17 cellular contexts compared by ENCODE assay signal in the genomic region with DNA sequence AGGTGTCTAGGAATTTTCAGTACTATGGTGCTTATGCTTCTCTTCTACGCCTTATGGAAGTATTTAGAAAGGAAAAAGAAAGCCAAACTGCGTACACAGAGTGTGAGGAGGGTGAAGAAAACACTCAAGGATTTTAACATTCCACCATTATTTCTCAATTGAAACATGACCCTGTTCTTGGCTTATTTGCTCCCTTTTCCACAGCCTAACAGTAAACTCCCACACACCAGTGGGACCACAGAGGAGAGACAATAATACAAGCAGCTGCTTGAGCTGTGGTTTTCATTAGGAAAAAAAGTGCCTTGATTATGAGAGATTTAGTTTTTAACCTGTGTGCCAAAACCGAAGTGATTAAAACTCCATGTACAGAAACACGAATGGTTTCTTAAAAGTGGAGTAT.
DNase-seq lines count a peak whose midpoint lies in the region; ATAC-seq, FAIRE-seq and TF ChIP-seq lines count a peak whose summit lies in the region.
"Had no signal": no experiment of that assay in that cellular context is flagged by ENCODE, and none has a peak within 500 bp of the region (broad histone marks: within the 10 kb centered on the region; RNA-seq: fewer than 3 reads in every experiment).

No MANE protein-coding gene starts in this region.

- H2AK5ac ChIP-seq in IMR-90 (ENCODE audit: low read depth, low read length) = no peak overlapping the region

- no peak overlapping the region for H2BK5ac ChIP-seq in IMR-90 (ENCODE audit: low read depth, low read length, poor library complexity, severe bottlenecking)

- no peak overlapping the region for H3K4ac ChIP-seq in IMR-90 (ENCODE audit: low read depth, low read length)

- POLR2A ChIA-PET in IMR-90 (lab: Charles Lee; ENCODE audit: unreplicated experiment) = no interaction called here

- H4K20me1 ChIP-seq in IMR-90 (ENCODE audit: insufficient read depth, low read length) = no peaks in the 10 kb centered on the region
- H4K20me1 ChIP-seq: BLaER1 had no signal

- no TSS peak for BruUV-seq in IMR-90 (replicated peaks; lab: Mats Ljungman, UMichigan)

- H3K27me3 ChIP-seq in IMR-90 (ENCODE audit: control insufficient read depth, insufficient read depth, low read length) (no peaks in the 10 kb centered on the region), skeletal muscle satellite cell (ENCODE audit: control insufficient read depth, insufficient read depth, low read length) (no peaks in the 10 kb centered on the region)
- H3K27me3 ChIP-seq: BLaER1, right lobe of liver had no signal

- H2AFZ ChIP-seq in IMR-90 (replicated peaks; ENCODE audit: low read length, poor library complexity) = no peak overlapping the region

- no CpG with 5 or more reads among the region's 4 CpGs for WGBS in IMR-90 (ENCODE audit: extremely low coverage in 2 of 2, insufficient read length in 1 of 2), 2 experiments

- H3K18ac ChIP-seq in IMR-90 (ENCODE audit: low read depth, low read length) = no peak overlapping the region

- H3K79me1 ChIP-seq in IMR-90 (ENCODE audit: low read depth in 1 of 2, low read length in 2 of 2) = no peaks in the 10 kb centered on the region

- no peaks in the 10 kb centered on the region for H3K36me3 ChIP-seq in IMR-90 (ENCODE audit: control insufficient read depth, insufficient read depth, low read length)
- no peaks in the 10 kb centered on the region for H3K36me3 ChIP-seq in skeletal muscle satellite cell (ENCODE audit: insufficient read depth, low read length)
- H3K36me3 ChIP-seq: BLaER1, right lobe of liver had no signal

- intact Hi-C loops in IMR-90 (cut with micrococcal nuclease) = no loop called here

- no peaks in the 10 kb centered on the region; the same call in 1 of the 2 replicates for H3K9me1 ChIP-seq in IMR-90 (ENCODE audit: insufficient read depth, low read length)

- no peak overlapping the region for H2BK15ac ChIP-seq in IMR-90 (ENCODE audit: low read depth, low read length)

- H3K9ac ChIP-seq in IMR-90 (ENCODE audit: low read depth, low read length) = no peak overlapping the region
- peak overlapping the region; percentile 3 for H3K9ac ChIP-seq in skeletal muscle satellite cell (ENCODE audit: low read depth, low read length)
- H3K9ac ChIP-seq: BLaER1 had no signal

- H3K56ac ChIP-seq in IMR-90 (ENCODE audit: extremely low read depth, insufficient read depth, low read length) = no peak overlapping the region

- no peak overlapping the region for H4K8ac ChIP-seq in IMR-90 (ENCODE audit: low read depth in 2 of 2, low read length in 2 of 2)

- H3K4me3 ChIP-seq in IMR-90 (ENCODE audit: insufficient read depth, low read depth, low read length) = no peak overlapping the region
- peak overlapping the region; percentile 8 for H3K4me3 ChIP-seq in skeletal muscle satellite cell (ENCODE audit: low read length)
- H3K4me3 ChIP-seq: BLaER1, right lobe of liver had no signal

- CTCF ChIA-PET in IMR-90 (lab: Yijun Ruan, JAX) = interaction anchor here (1.3 kb wide), 1 partner anchor 14 kb away, joined by 3 read pairs; no protein-coding TSS in a partner anchor

- TF ChIP-seq RAD21 in IMR-90 (IDR thresholded peaks at IDR 0.05; ENCODE audit: low read length) = no peak

- no peak overlapping the region; the same call in 1 of the 2 replicates for H2BK120ac ChIP-seq in IMR-90 (ENCODE audit: low read depth, low read length)

- no peak overlapping the region for H3K23ac ChIP-seq in IMR-90 (ENCODE audit: low read depth, low read length)

- no peak for TF ChIP-seq POLR2A in IMR-90 (IDR thresholded peaks at IDR 0.05; ENCODE audit: low read depth, low read length)

- peak; percentile 95 for FAIRE-seq in endometrium (lab: Jason Lieb, UNC)
- FAIRE-seq: GM12891, HTR-8/SVneo had no signal

- no peak overlapping the region for H4K91ac ChIP-seq in IMR-90 (ENCODE audit: insufficient read depth, low read depth, low read length)

- H4K5ac ChIP-seq in IMR-90 (ENCODE audit: low read depth, low read length) = no peak overlapping the region

- H2BK20ac ChIP-seq in IMR-90 (ENCODE audit: low read depth, low read length) = no peak overlapping the region

- H3K27ac ChIP-seq in IMR-90 (ENCODE audit: insufficient read depth, low read length) = no peak overlapping the region
- H3K27ac ChIP-seq: BLaER1, right lobe of liver had no signal

- peak; percentile 23 for DNase-seq in IMR-90
- peak; percentile 47 for DNase-seq in iris pigment epithelial cell (ENCODE audit: low read depth)
- DNase-seq in NCI-H69 (lab: John Stamatoyannopoulos, UW) = no peak
- no peak for DNase-seq in NCI-H1436 treated with DMSO at 0.1 percent for 48 hours (lab: John Stamatoyannopoulos, UW)
- DNase-seq: activated CD8-positive, alpha-beta T cell treated with anti-CD3 and anti-CD28 coated beads for 36 hours; GDM1; mesendoderm; NCI-H146; NCI-H226; right lobe of liver had no signal

- dilution Hi-C loops in IMR-90 (cut with HindIII; ENCODE audit: low sequenced_read_pairs, unreplicated experiment) = no loop called here

- no peak for TF ChIP-seq CTCF in IMR-90 (conservative IDR thresholded peaks at IDR 0.05; ENCODE audit: low read depth, low read length)

- no peak overlapping the region for H3K14ac ChIP-seq in IMR-90 (replicated peaks; ENCODE audit: low read depth, low read length)

- ATAC-seq in IMR-90 (ENCODE audit: low read depth) (peak; percentile 10; the same call in 1 of the 2 replicates), SK-N-SH treated with all-trans-retinoic acid at 6 μM for 48 hours (no peak), GM19452 (IDR thresholded peaks at IDR 0.05; ENCODE audit: unreplicated experiment) (no peak)
- ATAC-seq: activated CD8-positive, alpha-beta T cell treated with anti-CD3 and anti-CD28 coated beads for 36 hours; right lobe of liver had no signal

- no peak overlapping the region; the same call in 1 of the 2 replicates for H3K4me2 ChIP-seq in IMR-90 (ENCODE audit: low read depth, low read length)
- peak overlapping the region; percentile 48 for H3K4me2 ChIP-seq in skeletal muscle satellite cell (ENCODE audit: low read length)
- H3K4me2 ChIP-seq: BLaER1 had no signal

- no peaks in the 10 kb centered on the region for H3K9me3 ChIP-seq in IMR-90 (ENCODE audit: control insufficient read depth, insufficient read depth, low read length)
- H3K9me3 ChIP-seq in skeletal muscle satellite cell (replicated peaks; ENCODE audit: low read length) = no peaks in the 10 kb centered on the region
- H3K9me3 ChIP-seq: BLaER1, right lobe of liver had no signal

- peaks cover 10% of the 10 kb centered on the region for H3K4me1 ChIP-seq in IMR-90 (ENCODE audit: control insufficient read depth, insufficient read depth, low read length)
- H3K4me1 ChIP-seq in skeletal muscle satellite cell (ENCODE audit: control insufficient read depth, insufficient read depth, low read length) = peaks cover 36% of the 10 kb centered on the region

- in situ Hi-C loops in IMR-90 (cut with MboI; ENCODE audit: low sequenced_read_pairs) = no loop called here

- no peak overlapping the region for H2AK9ac ChIP-seq in IMR-90 (replicated peaks; ENCODE audit: low read depth, low read length, poor library complexity)

TF ChIP-seq in IMR-90, 13 proteins besides CTCF, POLR2A, EP300 and RAD21 (continues in another document):
- TF ChIP-seq FOS (IDR thresholded peaks at IDR 0.05; ENCODE audit: low read depth, low read length) (no peak), MAZ (IDR thresholded peaks at IDR 0.05; ENCODE audit: borderline replicate concordance, low read depth, low read length) (no peak), RFX5 (IDR thresholded peaks at IDR 0.05; ENCODE audit: low read depth, low read length) (no peak), RCOR1 (IDR thresholded peaks at IDR 0.05; ENCODE audit: insufficient replicate concordance, low read length) (no peak), NFE2L2 (IDR thresholded peaks at IDR 0.05; ENCODE audit: low read depth, low read length) (no peak), SMC3 (IDR thresholded peaks at IDR 0.05; ENCODE audit: low read depth, low read length) (no peak), BHLHE40 (IDR thresholded peaks at IDR 0.05; ENCODE audit: low read depth, low read length) (no peak)
- TF ChIP-seq, protein P1, sequence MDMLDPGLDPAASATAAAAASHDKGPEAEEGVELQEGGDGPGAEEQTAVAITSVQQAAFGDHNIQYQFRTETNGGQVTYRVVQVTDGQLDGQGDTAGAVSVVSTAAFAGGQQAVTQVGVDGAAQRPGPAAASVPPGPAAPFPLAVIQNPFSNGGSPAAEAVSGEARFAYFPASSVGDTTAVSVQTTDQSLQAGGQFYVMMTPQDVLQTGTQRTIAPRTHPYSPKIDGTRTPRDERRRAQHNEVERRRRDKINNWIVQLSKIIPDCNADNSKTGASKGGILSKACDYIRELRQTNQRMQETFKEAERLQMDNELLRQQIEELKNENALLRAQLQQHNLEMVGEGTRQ (IDR thresholded peaks at IDR 0.05; ENCODE audit: low read depth, low read length) = no peak

TF ChIP-seq in SK-N-SH treated with all-trans-retinoic acid at 6 μM for 48 hours, 23 proteins besides CTCF, POLR2A, EP300 and RAD21 (continues in another document):
- TF ChIP-seq ZNF565 (CRISPR knock-in tag; conservative IDR thresholded peaks at IDR 0.05; ENCODE audit: low read depth) = no peak
- TF ChIP-seq, protein P2, sequence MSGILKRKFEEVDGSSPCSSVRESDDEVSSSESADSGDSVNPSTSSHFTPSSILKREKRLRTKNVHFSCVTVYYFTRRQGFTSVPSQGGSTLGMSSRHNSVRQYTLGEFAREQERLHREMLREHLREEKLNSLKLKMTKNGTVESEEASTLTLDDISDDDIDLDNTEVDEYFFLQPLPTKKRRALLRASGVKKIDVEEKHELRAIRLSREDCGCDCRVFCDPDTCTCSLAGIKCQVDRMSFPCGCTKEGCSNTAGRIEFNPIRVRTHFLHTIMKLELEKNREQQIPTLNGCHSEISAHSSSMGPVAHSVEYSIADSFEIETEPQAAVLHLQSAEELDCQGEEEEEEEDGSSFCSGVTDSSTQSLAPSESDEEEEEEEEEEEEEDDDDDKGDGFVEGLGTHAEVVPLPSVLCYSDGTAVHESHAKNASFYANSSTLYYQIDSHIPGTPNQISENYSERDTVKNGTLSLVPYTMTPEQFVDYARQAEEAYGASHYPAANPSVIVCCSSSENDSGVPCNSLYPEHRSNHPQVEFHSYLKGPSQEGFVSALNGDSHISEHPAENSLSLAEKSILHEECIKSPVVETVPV (CRISPR knock-in tag; IDR thresholded peaks at IDR 0.05) = no peak
- TF ChIP-seq, protein P3, sequence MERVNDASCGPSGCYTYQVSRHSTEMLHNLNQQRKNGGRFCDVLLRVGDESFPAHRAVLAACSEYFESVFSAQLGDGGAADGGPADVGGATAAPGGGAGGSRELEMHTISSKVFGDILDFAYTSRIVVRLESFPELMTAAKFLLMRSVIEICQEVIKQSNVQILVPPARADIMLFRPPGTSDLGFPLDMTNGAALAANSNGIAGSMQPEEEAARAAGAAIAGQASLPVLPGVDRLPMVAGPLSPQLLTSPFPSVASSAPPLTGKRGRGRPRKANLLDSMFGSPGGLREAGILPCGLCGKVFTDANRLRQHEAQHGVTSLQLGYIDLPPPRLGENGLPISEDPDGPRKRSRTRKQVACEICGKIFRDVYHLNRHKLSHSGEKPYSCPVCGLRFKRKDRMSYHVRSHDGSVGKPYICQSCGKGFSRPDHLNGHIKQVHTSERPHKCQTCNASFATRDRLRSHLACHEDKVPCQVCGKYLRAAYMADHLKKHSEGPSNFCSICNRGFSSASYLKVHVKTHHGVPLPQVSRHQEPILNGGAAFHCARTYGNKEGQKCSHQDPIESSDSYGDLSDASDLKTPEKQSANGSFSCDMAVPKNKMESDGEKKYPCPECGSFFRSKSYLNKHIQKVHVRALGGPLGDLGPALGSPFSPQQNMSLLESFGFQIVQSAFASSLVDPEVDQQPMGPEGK (CRISPR knock-in tag; IDR thresholded peaks at IDR 0.05; ENCODE audit: borderline replicate concordance) = no peak

Comparison
In these comparisons a context has a peak if more than half of its experiments do, and no peak if none do; other contexts are left out.
1. DNase-seq: peak in IMR-90 (single experiment) and iris pigment epithelial cell (single experiment); none in NCI-H69 (single experiment) and NCI-H1436 treated with DMSO at 0.1 percent for 48 hours (single experiment).